Comparison of ENCODE assay signal across 8 cellular contexts in the genomic region with DNA sequence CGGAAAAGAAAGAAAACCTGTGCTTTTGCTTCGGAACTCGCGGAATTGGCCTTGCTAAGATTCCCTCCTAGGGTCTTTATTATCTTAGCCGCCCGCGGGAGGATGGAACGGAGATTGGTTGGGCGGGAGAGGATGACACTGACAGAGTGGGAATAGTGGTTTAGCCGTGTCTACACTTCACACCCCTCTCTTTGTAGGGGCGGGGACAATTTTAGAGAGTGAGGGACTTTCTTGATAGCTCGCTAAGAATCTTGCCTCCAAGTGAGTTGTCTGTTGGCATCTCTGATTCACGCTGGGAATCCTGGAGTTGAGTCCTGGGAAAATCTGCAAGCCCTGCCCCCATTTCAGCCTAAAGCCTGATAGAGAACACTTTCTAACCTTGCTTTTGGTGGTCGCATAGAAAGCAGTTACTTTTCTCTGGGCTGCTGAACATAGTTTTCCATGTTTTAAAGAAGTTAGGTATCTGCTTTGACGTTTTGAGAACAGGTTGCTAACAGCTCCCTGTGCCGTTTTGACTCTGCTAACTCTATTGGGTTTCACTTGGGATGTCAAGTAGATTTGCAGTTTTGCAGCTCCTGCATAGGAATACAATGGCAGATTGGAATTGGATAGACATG. TPM values are rescaled to one million over a fixed set of nuclear protein-coding genes. Genes with fewer than 3 reads are reported as not detected.
DNase-seq lines count a peak whose midpoint lies in the region; ATAC-seq, FAIRE-seq and TF ChIP-seq lines count a peak whose summit lies in the region.

No MANE protein-coding gene starts in this region.

- H3K9me3 ChIP-seq in cardiac muscle cell (ENCODE audit: low read depth) (no peaks in the 10 kb centered on the region), Karpas-422 (ENCODE audit: low read length) (peaks cover under 1% of the 10 kb centered on the region; the same call in 1 of the 2 replicates), pancreas (no peaks in the 10 kb centered on the region)

- peak overlapping the region; percentile 99 for H3K27ac ChIP-seq in cardiac muscle cell
- peak overlapping the region; percentile 84 for H3K27ac ChIP-seq in Karpas-422 (ENCODE audit: low read length)
- peak overlapping the region; percentile 80 to 92 (median 82) for H3K27ac ChIP-seq in pancreas

- no peak for FAIRE-seq in pancreas (lab: Jason Lieb, UNC)

- WGBS in pancreas, 2 donors = 0 to 1% methylated on average over 16 of the region's 16 CpGs

- H3K36me3 ChIP-seq in cardiac muscle cell (peaks cover 23% of the 10 kb centered on the region), Karpas-422 (ENCODE audit: insufficient read depth, low read length) (peaks cover 24% of the 10 kb centered on the region), pancreas (peaks cover 0 to 13% (median 6%) of the 10 kb centered on the region in 3 donors)

- H4K20me1 ChIP-seq in Karpas-422 (ENCODE audit: insufficient read depth, low read depth, low read length) = peaks cover 6% of the 10 kb centered on the region; the same call in 1 of the 2 replicates

- H3K4me1 ChIP-seq in cardiac muscle cell (ENCODE audit: low read depth) = peaks cover 7% of the 10 kb centered on the region
- H3K4me1 ChIP-seq in Karpas-422 (ENCODE audit: low read length) = peaks cover 21% of the 10 kb centered on the region
- H3K4me1 ChIP-seq in pancreas = peaks cover 7 to 12% (median 10%) of the 10 kb centered on the region in 3 donors

- TF ChIP-seq CTCF in cardiac muscle cell (IDR thresholded peaks at IDR 0.05; ENCODE audit: low read depth, low read length) (no peak), fibroblast of villous mesenchyme (IDR thresholded peaks at IDR 0.05; ENCODE audit: insufficient read depth, low read depth, low read length) (no peak), pancreas (IDR thresholded peaks at IDR 0.05) (no peak)

- no peaks in the 10 kb centered on the region for H3K27me3 ChIP-seq in cardiac muscle cell
- H3K27me3 ChIP-seq in Karpas-422 (ENCODE audit: low read length) = no peaks in the 10 kb centered on the region
- no peaks in the 10 kb centered on the region for H3K27me3 ChIP-seq in pancreas

- intact Hi-C loops in cardiac septum (cut with DNase I) = loop anchor here (5.0 kb wide), 1 partner anchor 529 kb away; a partner anchor contains a TSS
- intact Hi-C loops in pancreas (cut with DNase I) = no loop called here

- peak in 3 of 4 donors; percentile 2 to 10 (median 7) for ATAC-seq in pancreas
- ATAC-seq in HG02970 (IDR thresholded peaks at IDR 0.05; ENCODE audit: low FRiP score, unreplicated experiment) = no peak

- peak in 1 of 2 donors; percentile 26 for DNase-seq in cardiac muscle cell (ENCODE audit: low read depth in 1 of 2, low spot score in 1 of 2)
- DNase-seq in cardiac septum (ENCODE audit: low spot score) = no peak
- DNase-seq in Karpas-422 = peak; percentile 76
- DNase-seq in activated CD8-positive, alpha-beta memory T cell treated with anti-CD3 and anti-CD28 coated beads, Interleukin-2, amount 50 U/mL, for 24 hours (ENCODE audit: extremely low read depth) = peak; percentile 10
- DNase-seq in fibroblast of villous mesenchyme (ENCODE audit: low read depth) = no peak
- peak in 1 of 6 donors; percentile 20 for DNase-seq in pancreas
- no peak for DNase-seq in NCI-H446 treated with DMSO at 0.1 percent for 48 hours (lab: John Stamatoyannopoulos, UW)

- peaks cover 44% of the 10 kb centered on the region for H3K79me2 ChIP-seq in Karpas-422 (ENCODE audit: low read length)

- H3K4me2 ChIP-seq in Karpas-422 (ENCODE audit: low read depth, low read length, poor library complexity, severe bottlenecking) = peak overlapping the region; percentile 65

- peak overlapping the region; percentile 57; the same call in 1 of the 2 replicates for H2AFZ ChIP-seq in Karpas-422 (ENCODE audit: low read length)

- peak overlapping the region; percentile 98 for H3K9ac ChIP-seq in Karpas-422 (ENCODE audit: low read length)

- H3K4me3 ChIP-seq in cardiac muscle cell = peak overlapping the region; percentile 46
- peak overlapping the region; percentile 95 for H3K4me3 ChIP-seq in Karpas-422 (ENCODE audit: low read length)
- H3K4me3 ChIP-seq in fibroblast of villous mesenchyme (ENCODE audit: low read depth, low read length) = peak overlapping the region; percentile 93
- peak overlapping the region; percentile 74 to 89 (median 83) for H3K4me3 ChIP-seq in pancreas

- H3K9me2 ChIP-seq in Karpas-422 (replicated peaks; ENCODE audit: insufficient read depth, low read length) = no peaks in the 10 kb centered on the region

RNA-seq across cellular contexts. Expression of a gene that starts 0.7 kb away (rescaled TPM):
- total RNA-seq in cardiac muscle cell = 25.0 and 33.3 TPM in 2 replicates
- polyA plus RNA-seq in cardiac muscle cell = 45.6 and 46.3 TPM in 2 replicates
- total RNA-seq in cardiac septum = 22.0 TPM
- 30.1 and 54.1 TPM in 2 replicates for total RNA-seq in Karpas-422 (2014; rRNA removed; shearing (Covaris generic); ENCODE audit: low replicate concordance)
- 37.7 and 57.4 TPM in 2 replicates for total RNA-seq in fibroblast of villous mesenchyme
- total RNA-seq in pancreas = 10 to 100 TPM in 5 of 6 donors, 1 to 10 TPM in 1; 8.3 to 19.1 (median 13.3) TPM
- polyA plus RNA-seq in pancreas = 10 to 100 TPM; 19.7 to 28.0 TPM

Comparison
In these comparisons a context has a peak if more than half of its experiments do, and no peak if none do; other contexts are left out.
1. DNase-seq: peak in Karpas-422 (single experiment) and activated CD8-positive, alpha-beta memory T cell treated with anti-CD3 and anti-CD28 coated beads, Interleukin-2, amount 50 U/mL, for 24 hours (single experiment); none in cardiac septum (single experiment), fibroblast of villous mesenchyme (single experiment) and NCI-H446 treated with DMSO at 0.1 percent for 48 hours (single experiment).
2. Peak in every context shown above with its lines, with median percentiles within 50 percentile points of each other: H3K27ac ChIP-seq and H3K4me3 ChIP-seq.